Comparison of ENCODE assay signal across 1 cellular context in the genomic region with DNA sequence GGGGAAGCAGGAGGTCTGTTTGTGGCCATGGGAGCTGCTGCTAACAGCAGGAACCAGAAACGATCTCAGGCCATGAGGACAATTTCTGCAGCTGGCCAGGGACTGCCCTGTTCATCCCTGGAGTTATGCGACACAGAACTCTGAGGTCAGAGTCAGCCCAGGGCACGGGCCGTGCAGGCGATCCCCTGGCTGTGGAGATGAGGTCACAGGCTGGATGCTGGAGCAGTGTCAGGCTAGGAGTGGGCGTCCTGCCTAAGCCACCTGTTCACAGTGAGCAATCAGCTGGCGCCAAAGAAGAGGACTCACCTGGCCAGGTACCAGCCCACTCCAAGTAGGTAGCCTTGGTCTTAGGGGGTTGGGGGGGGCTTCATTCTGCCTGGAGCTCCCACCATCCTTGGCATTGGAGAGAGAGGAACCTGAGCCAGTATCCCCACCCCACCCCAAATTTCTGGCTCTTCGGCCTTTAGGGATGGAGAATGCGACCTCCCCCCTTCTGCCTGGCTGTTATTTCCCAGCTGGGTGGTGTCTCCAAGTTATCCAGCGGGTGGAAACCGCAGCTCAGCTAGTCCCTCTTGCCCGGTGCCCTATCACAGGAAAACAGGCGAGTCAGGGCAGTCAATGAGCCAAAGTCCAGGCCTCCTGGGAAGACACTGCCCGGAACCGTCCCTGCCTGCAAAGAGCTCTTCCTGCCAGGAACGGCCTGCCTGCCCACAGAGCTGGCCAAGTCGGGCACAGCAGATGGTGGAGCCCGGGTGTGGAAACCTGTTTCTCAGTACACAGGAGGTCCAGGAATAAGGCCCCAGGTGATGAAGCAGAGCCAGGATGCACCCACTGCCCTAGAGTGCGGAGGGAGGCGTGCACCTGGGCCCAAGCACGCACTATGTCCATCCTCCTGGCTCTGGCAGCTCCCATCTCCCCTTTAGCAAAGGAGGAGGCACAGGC.
TF ChIP-seq lines count a peak whose summit lies in the region.

No MANE protein-coding gene starts in this region.

TF ChIP-seq in HepG2, 621 proteins besides CTCF, POLR2A, EP300 and RAD21 (continued from another document):
- TF ChIP-seq, protein P1, sequence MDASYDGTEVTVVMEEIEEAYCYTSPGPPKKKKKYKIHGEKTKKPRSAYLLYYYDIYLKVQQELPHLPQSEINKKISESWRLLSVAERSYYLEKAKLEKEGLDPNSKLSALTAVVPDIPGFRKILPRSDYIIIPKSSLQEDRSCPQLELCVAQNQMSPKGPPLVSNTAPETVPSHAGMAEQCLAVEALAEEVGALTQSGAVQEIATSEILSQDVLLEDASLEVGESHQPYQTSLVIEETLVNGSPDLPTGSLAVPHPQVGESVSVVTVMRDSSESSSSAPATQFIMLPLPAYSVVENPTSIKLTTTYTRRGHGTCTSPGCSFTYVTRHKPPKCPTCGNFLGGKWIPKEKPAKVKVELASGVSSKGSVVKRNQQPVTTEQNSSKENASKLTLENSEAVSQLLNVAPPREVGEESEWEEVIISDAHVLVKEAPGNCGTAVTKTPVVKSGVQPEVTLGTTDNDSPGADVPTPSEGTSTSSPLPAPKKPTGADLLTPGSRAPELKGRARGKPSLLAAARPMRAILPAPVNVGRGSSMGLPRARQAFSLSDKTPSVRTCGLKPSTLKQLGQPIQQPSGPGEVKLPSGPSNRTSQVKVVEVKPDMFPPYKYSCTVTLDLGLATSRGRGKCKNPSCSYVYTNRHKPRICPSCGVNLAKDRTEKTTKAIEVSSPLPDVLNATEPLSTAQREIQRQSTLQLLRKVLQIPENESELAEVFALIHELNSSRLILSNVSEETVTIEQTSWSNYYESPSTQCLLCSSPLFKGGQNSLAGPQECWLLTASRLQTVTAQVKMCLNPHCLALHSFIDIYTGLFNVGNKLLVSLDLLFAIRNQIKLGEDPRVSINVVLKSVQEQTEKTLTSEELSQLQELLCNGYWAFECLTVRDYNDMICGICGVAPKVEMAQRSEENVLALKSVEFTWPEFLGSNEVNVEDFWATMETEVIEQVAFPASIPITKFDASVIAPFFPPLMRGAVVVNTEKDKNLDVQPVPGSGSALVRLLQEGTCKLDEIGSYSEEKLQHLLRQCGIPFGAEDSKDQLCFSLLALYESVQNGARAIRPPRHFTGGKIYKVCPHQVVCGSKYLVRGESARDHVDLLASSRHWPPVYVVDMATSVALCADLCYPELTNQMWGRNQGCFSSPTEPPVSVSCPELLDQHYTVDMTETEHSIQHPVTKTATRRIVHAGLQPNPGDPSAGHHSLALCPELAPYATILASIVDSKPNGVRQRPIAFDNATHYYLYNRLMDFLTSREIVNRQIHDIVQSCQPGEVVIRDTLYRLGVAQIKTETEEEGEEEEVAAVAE (CRISPR knock-in tag; IDR thresholded peaks at IDR 0.05; ENCODE audit: borderline replicate concordance): no peak; the same call in 1 of the 2 replicates
- peak; percentile 0; the same call in 1 of the 2 replicates for TF ChIP-seq ZNF143 (CRISPR knock-in tag; IDR thresholded peaks at IDR 0.05)
- TF ChIP-seq PHF20 (CRISPR knock-in tag; IDR thresholded peaks at IDR 0.05): peak; percentile 59
- TF ChIP-seq NRL (CRISPR knock-in tag; IDR thresholded peaks at IDR 0.05; ENCODE audit: borderline replicate concordance): peak; percentile 23; the same call in 1 of the 2 replicates
- no peak for TF ChIP-seq KMT2A (CRISPR knock-in tag; IDR thresholded peaks at IDR 0.05)
- TF ChIP-seq ZNF557 (CRISPR knock-in tag; IDR thresholded peaks at IDR 0.05): no peak
- TF ChIP-seq POLR2AphosphoS5 (IDR thresholded peaks at IDR 0.05; ENCODE audit: low read depth, low read length): peak; percentile 50
- TF ChIP-seq SP5 (CRISPR knock-in tag; IDR thresholded peaks at IDR 0.05; ENCODE audit: borderline replicate concordance, low read depth): peak; percentile 48; the same call in 1 of the 2 replicates
- no peak; the same call in 1 of the 2 replicates for TF ChIP-seq ZMAT3 (CRISPR knock-in tag; conservative IDR thresholded peaks at IDR 0.05)
- TF ChIP-seq PLRG1 (conservative IDR thresholded peaks at IDR 0.05): no peak
- no peak for TF ChIP-seq CENPX (CRISPR knock-in tag; IDR thresholded peaks at IDR 0.05)
- no peak for TF ChIP-seq MAFG (CRISPR knock-in tag; IDR thresholded peaks at IDR 0.05)
- no peak for TF ChIP-seq ZIK1 (CRISPR knock-in tag; IDR thresholded peaks at IDR 0.05; ENCODE audit: borderline replicate concordance, low read depth)
- TF ChIP-seq ELF1 (CRISPR knock-in tag; IDR thresholded peaks at IDR 0.05): peak; percentile 35; the same call in 1 of the 2 replicates
- peak; percentile 71 for TF ChIP-seq PHF21A (CRISPR knock-in tag; IDR thresholded peaks at IDR 0.05)
- TF ChIP-seq, protein P2, sequence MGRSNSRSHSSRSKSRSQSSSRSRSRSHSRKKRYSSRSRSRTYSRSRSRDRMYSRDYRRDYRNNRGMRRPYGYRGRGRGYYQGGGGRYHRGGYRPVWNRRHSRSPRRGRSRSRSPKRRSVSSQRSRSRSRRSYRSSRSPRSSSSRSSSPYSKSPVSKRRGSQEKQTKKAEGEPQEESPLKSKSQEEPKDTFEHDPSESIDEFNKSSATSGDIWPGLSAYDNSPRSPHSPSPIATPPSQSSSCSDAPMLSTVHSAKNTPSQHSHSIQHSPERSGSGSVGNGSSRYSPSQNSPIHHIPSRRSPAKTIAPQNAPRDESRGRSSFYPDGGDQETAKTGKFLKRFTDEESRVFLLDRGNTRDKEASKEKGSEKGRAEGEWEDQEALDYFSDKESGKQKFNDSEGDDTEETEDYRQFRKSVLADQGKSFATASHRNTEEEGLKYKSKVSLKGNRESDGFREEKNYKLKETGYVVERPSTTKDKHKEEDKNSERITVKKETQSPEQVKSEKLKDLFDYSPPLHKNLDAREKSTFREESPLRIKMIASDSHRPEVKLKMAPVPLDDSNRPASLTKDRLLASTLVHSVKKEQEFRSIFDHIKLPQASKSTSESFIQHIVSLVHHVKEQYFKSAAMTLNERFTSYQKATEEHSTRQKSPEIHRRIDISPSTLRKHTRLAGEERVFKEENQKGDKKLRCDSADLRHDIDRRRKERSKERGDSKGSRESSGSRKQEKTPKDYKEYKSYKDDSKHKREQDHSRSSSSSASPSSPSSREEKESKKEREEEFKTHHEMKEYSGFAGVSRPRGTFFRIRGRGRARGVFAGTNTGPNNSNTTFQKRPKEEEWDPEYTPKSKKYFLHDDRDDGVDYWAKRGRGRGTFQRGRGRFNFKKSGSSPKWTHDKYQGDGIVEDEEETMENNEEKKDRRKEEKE (IDR thresholded peaks at IDR 0.05): no peak
- TF ChIP-seq, protein P3, sequence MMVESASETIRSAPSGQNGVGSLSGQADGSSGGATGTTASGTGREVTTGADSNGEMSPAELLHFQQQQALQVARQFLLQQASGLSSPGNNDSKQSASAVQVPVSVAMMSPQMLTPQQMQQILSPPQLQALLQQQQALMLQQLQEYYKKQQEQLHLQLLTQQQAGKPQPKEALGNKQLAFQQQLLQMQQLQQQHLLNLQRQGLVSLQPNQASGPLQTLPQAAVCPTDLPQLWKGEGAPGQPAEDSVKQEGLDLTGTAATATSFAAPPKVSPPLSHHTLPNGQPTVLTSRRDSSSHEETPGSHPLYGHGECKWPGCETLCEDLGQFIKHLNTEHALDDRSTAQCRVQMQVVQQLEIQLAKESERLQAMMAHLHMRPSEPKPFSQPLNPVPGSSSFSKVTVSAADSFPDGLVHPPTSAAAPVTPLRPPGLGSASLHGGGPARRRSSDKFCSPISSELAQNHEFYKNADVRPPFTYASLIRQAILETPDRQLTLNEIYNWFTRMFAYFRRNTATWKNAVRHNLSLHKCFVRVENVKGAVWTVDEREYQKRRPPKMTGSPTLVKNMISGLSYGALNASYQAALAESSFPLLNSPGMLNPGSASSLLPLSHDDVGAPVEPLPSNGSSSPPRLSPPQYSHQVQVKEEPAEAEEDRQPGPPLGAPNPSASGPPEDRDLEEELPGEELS (CRISPR knock-in tag; IDR thresholded peaks at IDR 0.05): 0 out of 2 replicates have a peak, but pooled peaks have one; percentile 9
- no peak for TF ChIP-seq KLF11 (CRISPR knock-in tag; IDR thresholded peaks at IDR 0.05)
- TF ChIP-seq ZNF260 (CRISPR knock-in tag; IDR thresholded peaks at IDR 0.05; ENCODE audit: borderline replicate concordance, low read depth): no peak
- no peak for TF ChIP-seq ZNF83 (CRISPR knock-in tag; IDR thresholded peaks at IDR 0.05; ENCODE audit: borderline replicate concordance)
